1 cellular context compared by ENCODE assay signal in genomic region chr2:111872806-111873205, GRCh38. TPM values are rescaled to one million over a fixed set of nuclear protein-coding genes. Genes with fewer than 3 reads are reported as not detected.
"Had no signal": no experiment of that assay in that cellular context is flagged by ENCODE, and none has a peak within 500 bp of the region (broad histone marks: within the 10 kb centered on the region; RNA-seq: fewer than 3 reads in every experiment).

No MANE protein-coding gene starts in this region.

RNA-seq across cellular contexts. Expression of gene MERTK, which starts 25.6 kb away (rescaled TPM):
- polyA plus RNA-seq: naive thymus-derived CD8-positive, alpha-beta T cell had no signal
